14 cellular contexts compared by ENCODE assay signal in the genomic region with DNA sequence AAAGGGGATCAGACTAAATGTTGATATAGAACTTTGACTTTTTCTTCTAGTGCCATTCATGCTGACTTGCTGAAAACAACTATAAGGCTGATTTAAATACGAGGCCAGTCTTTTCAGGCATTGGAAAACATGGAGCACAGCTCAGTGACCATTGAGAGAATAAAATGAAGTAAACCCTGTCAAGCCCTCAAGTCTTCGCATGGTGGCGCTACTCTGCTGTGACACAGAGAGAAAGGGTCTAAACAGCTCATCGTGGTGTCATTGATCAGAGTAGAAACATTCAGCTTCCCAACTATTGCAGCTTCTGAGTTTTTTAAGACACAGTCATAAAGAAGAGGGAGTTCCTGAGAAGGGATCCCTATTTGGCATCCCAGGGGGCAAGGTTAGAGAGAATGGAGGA.
DNase-seq lines count a peak whose midpoint lies in the region; ATAC-seq and TF ChIP-seq lines count a peak whose summit lies in the region.
"Had no signal": no experiment of that assay in that cellular context is flagged by ENCODE, and none has a peak within 500 bp of the region (broad histone marks: within the 10 kb centered on the region; RNA-seq: fewer than 3 reads in every experiment).

No MANE protein-coding gene starts in this region.

- H3K9ac ChIP-seq in mesenchymal stem cell (ENCODE audit: low read length), result no peak overlapping the region

- no peak overlapping the region for H3K4me3 ChIP-seq in GM12864 (ENCODE audit: low read depth, low read length)
- H3K4me3 ChIP-seq in iPS DF 6.9 (ENCODE audit: low read length), result no peak overlapping the region
- H3K4me3 ChIP-seq in mesenchymal stem cell (ENCODE audit: insufficient read depth in 1 of 2, low read depth in 1 of 2, low read length in 2 of 2), result no peak overlapping the region

- no peak overlapping the region for H2AFZ ChIP-seq in mesenchymal stem cell (ENCODE audit: low read depth, low read length)

- no peak overlapping the region for H2BK12ac ChIP-seq in mesenchymal stem cell (ENCODE audit: low read length in 2 of 2)

- H3K9me3 Mint-ChIP-seq in CD4-positive, alpha-beta T cell, result peaks cover 3% of the 10 kb centered on the region

- DNase-seq in GM12864 (ENCODE audit: low read depth) (no peak), HT-29 (ENCODE audit: low spot score) (peak; percentile 30), iPS DF 6.9 (ENCODE audit: low read depth, low spot score) (peak; percentile 11), KG1 (lab: John Stamatoyannopoulos, UW) (no peak), mesenchymal stem cell (no peak), NCI-H345 treated with DMSO at 0.1 percent for 48 hours (lab: John Stamatoyannopoulos, UW; ENCODE audit: unreplicated experiment) (no peak)
- no peak for DNase-seq in CD4-positive, alpha-beta T cell
- DNase-seq: activated CD4-positive, CD25-positive, alpha-beta regulatory T cell treated with anti-CD3 and anti-CD28 coated beads, Interleukin-2, amount 50 U/mL, for 72 hours; GDM1; T-helper 1 cell had no signal

- TF ChIP-seq CTCF in GM12864 (IDR thresholded peaks at IDR 0.05; ENCODE audit: low read depth, low read length, missing control alignments), result peak; percentile 38
- TF ChIP-seq CTCF in CD4-positive, alpha-beta T cell (IDR thresholded peaks at IDR 0.05), result no peak

- WGBS in iPS DF 6.9 (ENCODE audit: insufficient coverage, insufficient read length), result no CpG with 5 or more reads among the region's 4 CpGs
- WGBS in mesenchymal stem cell, result 89% methylated on average over 4 of the region's 4 CpGs

- H3K27ac ChIP-seq in iPS DF 6.9 (ENCODE audit: low read length) (no peak overlapping the region), mesenchymal stem cell (ENCODE audit: low read length, poor library complexity, severe bottlenecking) (no peak overlapping the region)
- H3K27ac ChIP-seq in CD4-positive, alpha-beta T cell (ENCODE audit: low read depth, low read length), result no peak overlapping the region
- H3K27ac ChIP-seq: neutrophil had no signal

- intact Hi-C loops in CD4-positive, alpha-beta T cell (cut with DNase I, micrococcal nuclease), result no loop called here

- H3K14ac ChIP-seq in mesenchymal stem cell (ENCODE audit: low read length in 2 of 2), result no peak overlapping the region

- H3K4me1 ChIP-seq in iPS DF 6.9 (ENCODE audit: control insufficient read depth, insufficient read depth, low read length) (no peaks in the 10 kb centered on the region), mesenchymal stem cell (ENCODE audit: control insufficient read depth, insufficient read depth, low read depth, low read length) (no peaks in the 10 kb centered on the region)

- H4K8ac ChIP-seq in mesenchymal stem cell (ENCODE audit: low read length), result no peak overlapping the region

- no peaks in the 10 kb centered on the region for H3K36me3 ChIP-seq in iPS DF 6.9 (ENCODE audit: control insufficient read depth, insufficient read depth, low read length)
- no peaks in the 10 kb centered on the region for H3K36me3 ChIP-seq in mesenchymal stem cell (ENCODE audit: control insufficient read depth in 1 of 2, insufficient read depth in 2 of 2, low read depth in 1 of 2, low read length in 2 of 2)
- H3K36me3 ChIP-seq: neutrophil had no signal

- no peak overlapping the region for H3K4me2 ChIP-seq in mesenchymal stem cell (ENCODE audit: low read length, poor library complexity, severe bottlenecking)

- CTCF ChIA-PET in CD4-positive, alpha-beta T cell (lab: Charles Lee), result no interaction called here

- H4K91ac ChIP-seq in mesenchymal stem cell (ENCODE audit: low read length), result no peak overlapping the region

- POLR2A ChIA-PET in CD4-positive, alpha-beta T cell (lab: Charles Lee), result no interaction called here

- no peaks in the 10 kb centered on the region for H3K79me1 ChIP-seq in mesenchymal stem cell (replicated peaks; ENCODE audit: low read length, poor library complexity, severe bottlenecking)

- H2BK120ac ChIP-seq in mesenchymal stem cell (ENCODE audit: low read depth, low read length), result no peak overlapping the region

- H3K27me3 ChIP-seq in iPS DF 6.9 (ENCODE audit: control insufficient read depth, insufficient read depth, low read length) (no peaks in the 10 kb centered on the region), mesenchymal stem cell (ENCODE audit: control insufficient read depth in 1 of 2, insufficient read depth in 1 of 2, low read length in 2 of 2) (no peaks in the 10 kb centered on the region)
- no peaks in the 10 kb centered on the region for H3K27me3 ChIP-seq in CD4-positive, alpha-beta T cell (ENCODE audit: control insufficient read depth, insufficient read depth, low read length)
- H3K27me3 ChIP-seq: neutrophil had no signal

- H2BK15ac ChIP-seq in mesenchymal stem cell (ENCODE audit: low read depth, poor library complexity, severe bottlenecking), result no peak overlapping the region

- no peak overlapping the region for H3K27ac Mint-ChIP-seq in CD4-positive, alpha-beta T cell
- H3K27ac Mint-ChIP-seq: CD14-positive monocyte, memory B cell had no signal

- H3K4ac ChIP-seq in mesenchymal stem cell (ENCODE audit: low read depth in 1 of 2, low read length in 2 of 2), result no peak overlapping the region

- H3K27me3 Mint-ChIP-seq in CD4-positive, alpha-beta T cell, result no peaks in the 10 kb centered on the region
- H3K27me3 Mint-ChIP-seq: memory B cell had no signal

- ATAC-seq in SK-N-SH treated with all-trans-retinoic acid at 6 μM for 48 hours, result 0 out of 3 replicates have a peak, but pooled peaks have one; percentile 50
- no peak for ATAC-seq in CD4-positive, alpha-beta T cell (ENCODE audit: poor library complexity)

- H3K9me3 ChIP-seq in iPS DF 6.9 (ENCODE audit: control insufficient read depth, insufficient read depth, low read length), result no peaks in the 10 kb centered on the region
- no peaks in the 10 kb centered on the region for H3K9me3 ChIP-seq in CD4-positive, alpha-beta T cell (ENCODE audit: control insufficient read depth, low read length)
- peaks cover 25% of the 10 kb centered on the region for H3K9me3 ChIP-seq in mesenchymal stem cell (ENCODE audit: control insufficient read depth, low read length)
- H3K9me3 ChIP-seq: neutrophil had no signal

- H3K18ac ChIP-seq in mesenchymal stem cell (ENCODE audit: low read depth in 1 of 2, low read length in 2 of 2), result no peak overlapping the region

- H3K4me1 Mint-ChIP-seq in CD4-positive, alpha-beta T cell (ENCODE audit: low read depth), result no peaks in the 10 kb centered on the region
- H3K4me1 Mint-ChIP-seq: CD14-positive monocyte, memory B cell had no signal

- H3K36me3 Mint-ChIP-seq in CD4-positive, alpha-beta T cell (ENCODE audit: low read depth), result no peaks in the 10 kb centered on the region
- H3K36me3 Mint-ChIP-seq: CD14-positive monocyte, memory B cell had no signal

- H3K23ac ChIP-seq in mesenchymal stem cell (ENCODE audit: low read length in 2 of 2), result no peak overlapping the region

- no peak overlapping the region for H2BK5ac ChIP-seq in mesenchymal stem cell (ENCODE audit: low read depth, low read length, poor library complexity, severe bottlenecking)

- no peak overlapping the region for H3K4me3 Mint-ChIP-seq in CD4-positive, alpha-beta T cell
- H3K4me3 Mint-ChIP-seq: CD14-positive monocyte, memory B cell had no signal

- H2AK5ac ChIP-seq in mesenchymal stem cell (ENCODE audit: low read length, severe bottlenecking), result no peak overlapping the region

TF ChIP-seq in SK-N-SH treated with all-trans-retinoic acid at 6 μM for 48 hours, 23 proteins besides CTCF, POLR2A, EP300 and RAD21 (continues in another document):
- TF ChIP-seq ESRRG (CRISPR knock-in tag; IDR thresholded peaks at IDR 0.05), result no peak
- TF ChIP-seq GLIS3 (CRISPR knock-in tag; IDR thresholded peaks at IDR 0.05), result no peak
- TF ChIP-seq PATZ1 (CRISPR knock-in tag; IDR thresholded peaks at IDR 0.05; ENCODE audit: borderline replicate concordance), result no peak
- TF ChIP-seq, protein P1, sequence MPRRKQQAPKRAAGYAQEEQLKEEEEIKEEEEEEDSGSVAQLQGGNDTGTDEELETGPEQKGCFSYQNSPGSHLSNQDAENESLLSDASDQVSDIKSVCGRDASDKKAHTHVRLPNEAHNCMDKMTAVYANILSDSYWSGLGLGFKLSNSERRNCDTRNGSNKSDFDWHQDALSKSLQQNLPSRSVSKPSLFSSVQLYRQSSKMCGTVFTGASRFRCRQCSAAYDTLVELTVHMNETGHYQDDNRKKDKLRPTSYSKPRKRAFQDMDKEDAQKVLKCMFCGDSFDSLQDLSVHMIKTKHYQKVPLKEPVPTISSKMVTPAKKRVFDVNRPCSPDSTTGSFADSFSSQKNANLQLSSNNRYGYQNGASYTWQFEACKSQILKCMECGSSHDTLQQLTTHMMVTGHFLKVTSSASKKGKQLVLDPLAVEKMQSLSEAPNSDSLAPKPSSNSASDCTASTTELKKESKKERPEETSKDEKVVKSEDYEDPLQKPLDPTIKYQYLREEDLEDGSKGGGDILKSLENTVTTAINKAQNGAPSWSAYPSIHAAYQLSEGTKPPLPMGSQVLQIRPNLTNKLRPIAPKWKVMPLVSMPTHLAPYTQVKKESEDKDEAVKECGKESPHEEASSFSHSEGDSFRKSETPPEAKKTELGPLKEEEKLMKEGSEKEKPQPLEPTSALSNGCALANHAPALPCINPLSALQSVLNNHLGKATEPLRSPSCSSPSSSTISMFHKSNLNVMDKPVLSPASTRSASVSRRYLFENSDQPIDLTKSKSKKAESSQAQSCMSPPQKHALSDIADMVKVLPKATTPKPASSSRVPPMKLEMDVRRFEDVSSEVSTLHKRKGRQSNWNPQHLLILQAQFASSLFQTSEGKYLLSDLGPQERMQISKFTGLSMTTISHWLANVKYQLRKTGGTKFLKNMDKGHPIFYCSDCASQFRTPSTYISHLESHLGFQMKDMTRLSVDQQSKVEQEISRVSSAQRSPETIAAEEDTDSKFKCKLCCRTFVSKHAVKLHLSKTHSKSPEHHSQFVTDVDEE (CRISPR knock-in tag; IDR thresholded peaks at IDR 0.05), result no peak
- TF ChIP-seq ARNTL (CRISPR knock-in tag; IDR thresholded peaks at IDR 0.05; ENCODE audit: borderline replicate concordance, low read depth), result no peak
- TF ChIP-seq TOX (CRISPR knock-in tag; IDR thresholded peaks at IDR 0.05; ENCODE audit: borderline replicate concordance), result no peak
- no peak for TF ChIP-seq PPARA (CRISPR knock-in tag; IDR thresholded peaks at IDR 0.05; ENCODE audit: borderline replicate concordance)

Comparison
In these comparisons a context has a peak if more than half of its experiments do, and no peak if none do; other contexts are left out.
1. DNase-seq: peak in HT-29 (single experiment) and iPS DF 6.9 (single experiment); none in GM12864 (single experiment), KG1 (single experiment), CD4-positive, alpha-beta T cell (0 of 10), mesenchymal stem cell (single experiment) and NCI-H345 treated with DMSO at 0.1 percent for 48 hours (single experiment).